2 cellular contexts compared by ENCODE assay signal in the genomic region with DNA sequence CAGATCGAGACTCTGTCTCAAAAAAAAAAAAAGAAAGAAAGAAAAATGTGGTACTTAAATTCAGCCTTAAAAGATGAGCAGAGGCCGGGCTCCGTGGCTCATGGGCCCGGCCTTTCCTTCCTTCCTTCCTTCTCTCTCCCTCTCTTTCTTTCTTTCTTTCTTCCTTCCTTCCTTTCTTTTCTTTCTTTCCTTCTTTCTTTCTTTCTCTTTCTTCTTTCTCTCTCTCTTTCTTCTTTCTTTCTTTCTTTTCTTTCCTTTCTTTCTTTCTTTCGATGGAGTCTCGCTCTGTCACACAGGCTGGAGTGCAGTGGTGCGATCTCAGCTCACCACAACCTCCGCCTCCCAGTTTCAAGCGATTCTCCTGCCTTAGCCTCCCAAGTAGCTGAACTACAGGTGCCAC. TPM values are rescaled to one million over a fixed set of nuclear protein-coding genes. Genes with fewer than 3 reads are reported as not detected.
"Had no signal": no experiment of that assay in that cellular context is flagged by ENCODE, and none has a peak within 500 bp of the region (broad histone marks: within the 10 kb centered on the region; RNA-seq: fewer than 3 reads in every experiment).

No MANE protein-coding gene starts in this region.

RNA-seq across cellular contexts. Expression of gene NANOG, which starts 5.8 kb away (rescaled TPM):
- total RNA-seq: G401 had no signal
- polyA plus RNA-seq: GM12878 had no signal

RNA-seq across cellular contexts. Expression of gene NANOGNB, which starts 18.4 kb away (rescaled TPM):
- total RNA-seq: G401, GM12878 had no signal
- polyA plus RNA-seq: GM12878 had no signal

RNA-seq across cellular contexts. Expression of gene CLEC4C, which starts 36.3 kb away (rescaled TPM):
- total RNA-seq: G401 had no signal
